In the genomic region with DNA sequence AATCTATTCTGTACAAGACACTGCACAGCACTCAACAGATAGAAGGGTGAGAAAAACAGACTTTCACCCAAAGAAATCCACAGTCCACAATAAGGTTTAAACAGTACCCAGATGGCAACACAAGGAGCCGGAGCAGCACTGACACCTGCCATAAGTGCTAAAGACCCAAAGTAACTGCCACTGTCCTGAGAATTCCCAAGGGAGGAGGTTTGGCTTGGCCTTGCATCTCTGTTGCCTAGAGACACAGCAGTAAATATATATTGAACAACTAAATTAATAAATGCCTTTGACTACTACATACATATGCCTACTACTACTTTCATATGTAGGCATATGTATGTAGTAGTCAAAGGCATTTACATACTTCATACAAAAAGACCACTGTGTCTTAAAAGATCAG, we compare ENCODE assay signal across 17 cellular contexts.
DNase-seq lines count a peak whose midpoint lies in the region; ATAC-seq and TF ChIP-seq lines count a peak whose summit lies in the region.
"Had no signal": no experiment of that assay in that cellular context is flagged by ENCODE, and none has a peak within 500 bp of the region (broad histone marks: within the 10 kb centered on the region; RNA-seq: fewer than 3 reads in every experiment).

No MANE protein-coding gene starts in this region.

- H3K27me3 Mint-ChIP-seq in CD8-positive, alpha-beta T cell (ENCODE audit: low read depth), result no peaks in the 10 kb centered on the region
- H3K27me3 Mint-ChIP-seq in glutamatergic neuron (ENCODE audit: unreplicated experiment), result peaks cover 4% of the 10 kb centered on the region
- H3K27me3 Mint-ChIP-seq in activated T-helper 1 cell treated with anti-CD3 and anti-CD28 coated beads, Interleukin-12 subunit alpha, Interleukin-12 subunit beta, Interleukin-2, Interleukin-4 antibody, amounts not matched to agents 30 ng/mL and 10 ng/mL and 1 ng/mL, durations not matched to agents 14 hours and 24 hours and 36 hours (ENCODE audit: insufficient read depth), result no peaks in the 10 kb centered on the region
- H3K27me3 Mint-ChIP-seq: brain had no signal

- peaks cover 0 to 22% (median 16%) of the 10 kb centered on the region in 11 experiments; a peak in 19 of 22 replicates for H3K36me3 ChIP-seq in BLaER1 treated with 17β-estradiol and CSF1 and Interleukin-3, amounts not matched to agents 10 nM and 100 nM
- H3K36me3 ChIP-seq in CD8-positive, alpha-beta T cell (ENCODE audit: insufficient read depth, low read length), result no peaks in the 10 kb centered on the region
- H3K36me3 ChIP-seq in OCI-LY3 (replicated peaks; ENCODE audit: low read depth, low read length), result no peaks in the 10 kb centered on the region
- H3K36me3 ChIP-seq in ovary, result no peaks in the 10 kb centered on the region
- H3K36me3 ChIP-seq in osteoblast (ENCODE audit: insufficient read depth, low read length), result no peaks in the 10 kb centered on the region

- intact Hi-C loops in CD8-positive, alpha-beta T cell (cut with DNase I, micrococcal nuclease), result loop anchor here in 1 of 2 experiments (2.0 kb wide), 1 partner anchor 228 kb away; no protein-coding TSS in a partner anchor
- intact Hi-C loops in ovary (cut with DNase I), result no loop called here
- intact Hi-C loops in activated T-helper 1 cell treated with anti-CD3 and anti-CD28 coated beads, Interleukin-12 subunit alpha, Interleukin-12 subunit beta, Interleukin-2, Interleukin-4 antibody, amounts not matched to agents 30 ng/mL and 10 ng/mL and 1 ng/mL, durations not matched to agents 14 hours and 24 hours and 36 hours (cut with micrococcal nuclease), result no loop called here

- no peaks in the 10 kb centered on the region for H3K27me3 ChIP-seq in BLaER1 treated with 17β-estradiol and CSF1 and Interleukin-3, amounts not matched to agents 10 nM and 100 nM
- no peaks in the 10 kb centered on the region for H3K27me3 ChIP-seq in CD8-positive, alpha-beta T cell (ENCODE audit: insufficient read depth, low read length)
- H3K27me3 ChIP-seq in OCI-LY3 (ENCODE audit: low read depth, low read length), result no peaks in the 10 kb centered on the region
- no peaks in the 10 kb centered on the region for H3K27me3 ChIP-seq in ovary
- no peaks in the 10 kb centered on the region for H3K27me3 ChIP-seq in osteoblast (ENCODE audit: insufficient read depth, low read length)
- H3K27me3 ChIP-seq: dorsolateral prefrontal cortex, hepatocyte had no signal

- peak overlapping the region; percentile 78 for H3K27ac Mint-ChIP-seq in CD8-positive, alpha-beta T cell
- H3K27ac Mint-ChIP-seq in glutamatergic neuron (ENCODE audit: unreplicated experiment), result peak overlapping the region; percentile 67
- H3K27ac Mint-ChIP-seq in activated T-helper 1 cell treated with anti-CD3 and anti-CD28 coated beads, Interleukin-12 subunit alpha, Interleukin-12 subunit beta, Interleukin-2, Interleukin-4 antibody, amounts not matched to agents 30 ng/mL and 10 ng/mL and 1 ng/mL, durations not matched to agents 14 hours and 24 hours and 36 hours, result no peak overlapping the region
- H3K27ac Mint-ChIP-seq: activated T-helper 2 cell treated with anti-CD3 and anti-CD28 coated beads, Interferon-gamma antibody, Interleukin-2, Interleukin-4, amounts not matched to agents 10 μg/mL and 5 μg/mL and 100 μg/mL, durations not matched to agents 14 hours and 24 hours and 36 hours; brain; progenitor cell of endocrine pancreas had no signal

- no peak for TF ChIP-seq EP300 in ovary (IDR thresholded peaks at IDR 0.05)

- H3K79me2 ChIP-seq in OCI-LY3 (ENCODE audit: low read length) (no peaks in the 10 kb centered on the region), osteoblast (ENCODE audit: insufficient read depth, low read length) (no peaks in the 10 kb centered on the region)
- H3K79me2 ChIP-seq: hepatocyte had no signal

- no peaks in the 10 kb centered on the region for H3K36me3 Mint-ChIP-seq in CD8-positive, alpha-beta T cell
- peaks cover 4% of the 10 kb centered on the region for H3K36me3 Mint-ChIP-seq in glutamatergic neuron (ENCODE audit: unreplicated experiment)
- H3K36me3 Mint-ChIP-seq in activated T-helper 1 cell treated with anti-CD3 and anti-CD28 coated beads, Interleukin-12 subunit alpha, Interleukin-12 subunit beta, Interleukin-2, Interleukin-4 antibody, amounts not matched to agents 30 ng/mL and 10 ng/mL and 1 ng/mL, durations not matched to agents 14 hours and 24 hours and 36 hours (ENCODE audit: low read depth), result no peaks in the 10 kb centered on the region
- H3K36me3 Mint-ChIP-seq: brain had no signal

- H3K4me2 ChIP-seq in BLaER1 treated with 17β-estradiol and CSF1 and Interleukin-3, amounts not matched to agents 10 nM and 100 nM, result peak overlapping the region; percentile 72 to 96 (median 84)
- H3K4me2 ChIP-seq in OCI-LY3 (ENCODE audit: low read length), result peak overlapping the region; percentile 38
- no peak overlapping the region for H3K4me2 ChIP-seq in osteoblast (ENCODE audit: insufficient read depth, low read length)
- H3K4me2 ChIP-seq: hepatocyte had no signal

- 69 to 91% (median 80%) methylated on average over 1 of the region's 1 CpG for WGBS in ovary, 3 donors

- H3K27ac ChIP-seq in BLaER1 treated with 17β-estradiol and CSF1 and Interleukin-3, amounts not matched to agents 10 nM and 100 nM, result peak overlapping the region; percentile 18 to 76 (median 66); a peak in 19 of 22 replicates
- H3K27ac ChIP-seq in CD8-positive, alpha-beta T cell (ENCODE audit: low read depth, low read length), result no peak overlapping the region
- H3K27ac ChIP-seq in OCI-LY3 (ENCODE audit: low read length) (no peak overlapping the region), ovary (no peak overlapping the region), osteoblast (ENCODE audit: low read depth, low read length) (no peak overlapping the region)
- H3K27ac ChIP-seq: dorsolateral prefrontal cortex, hepatocyte, RWPE1 had no signal

- CTCF ChIA-PET in CD8-positive, alpha-beta T cell (lab: Charles Lee), result interaction anchor here (0.8 to 1.8 kb wide), 4 partner anchors 53 to 137 kb away, joined by 3 to 9 read pairs (median 4); no protein-coding TSS in a partner anchor

- H2AFZ ChIP-seq in OCI-LY3 (ENCODE audit: low read depth, low read length) (peak overlapping the region; percentile 84; the same call in 1 of the 2 replicates), osteoblast (ENCODE audit: low read length) (no peak overlapping the region)
- H2AFZ ChIP-seq: hepatocyte had no signal

- peaks cover 51% of the 10 kb centered on the region for H3K4me1 Mint-ChIP-seq in CD8-positive, alpha-beta T cell (ENCODE audit: low read depth)
- peaks cover 22% of the 10 kb centered on the region for H3K4me1 Mint-ChIP-seq in glutamatergic neuron (ENCODE audit: low read depth, unreplicated experiment)
- peaks cover 24% of the 10 kb centered on the region for H3K4me1 Mint-ChIP-seq in activated T-helper 1 cell treated with anti-CD3 and anti-CD28 coated beads, Interleukin-12 subunit alpha, Interleukin-12 subunit beta, Interleukin-2, Interleukin-4 antibody, amounts not matched to agents 30 ng/mL and 10 ng/mL and 1 ng/mL, durations not matched to agents 14 hours and 24 hours and 36 hours (ENCODE audit: low read depth)

- peaks cover 12 to 26% (median 22%) of the 10 kb centered on the region in 11 experiments for H3K9me3 ChIP-seq in BLaER1 treated with 17β-estradiol and CSF1 and Interleukin-3, amounts not matched to agents 10 nM and 100 nM (replicated peaks in 1 of 11)
- no peaks in the 10 kb centered on the region for H3K9me3 ChIP-seq in CD8-positive, alpha-beta T cell (ENCODE audit: low read length)
- no peaks in the 10 kb centered on the region for H3K9me3 ChIP-seq in OCI-LY3 (ENCODE audit: insufficient read depth, low read length)
- no peaks in the 10 kb centered on the region for H3K9me3 ChIP-seq in ovary
- H3K9me3 ChIP-seq in osteoblast (ENCODE audit: low read depth, low read length), result no peaks in the 10 kb centered on the region

- TF ChIP-seq CTCF in CD8-positive, alpha-beta T cell (IDR thresholded peaks at IDR 0.05), result no peak
- TF ChIP-seq CTCF in OCI-LY3 (IDR thresholded peaks at IDR 0.05; ENCODE audit: low read depth, low read length) (no peak), glutamatergic neuron (IDR thresholded peaks at IDR 0.05; ENCODE audit: partially characterized antibody, unreplicated experiment) (no peak), ovary (IDR thresholded peaks at IDR 0.05) (no peak), osteoblast (IDR thresholded peaks at IDR 0.05; ENCODE audit: extremely low read depth, low read depth, low read length) (no peak)

- peaks cover 65 to 78% (median 74%) of the 10 kb centered on the region in 10 experiments for H3K4me1 ChIP-seq in BLaER1 treated with 17β-estradiol and CSF1 and Interleukin-3, amounts not matched to agents 10 nM and 100 nM
- H3K4me1 ChIP-seq in CD8-positive, alpha-beta T cell (ENCODE audit: insufficient read depth, low read length), result peaks cover 49% of the 10 kb centered on the region
- H3K4me1 ChIP-seq in OCI-LY3 (ENCODE audit: low read length) (peaks cover 31% of the 10 kb centered on the region), ovary (ENCODE audit: insufficient read depth) (no peaks in the 10 kb centered on the region), osteoblast (ENCODE audit: insufficient read depth, low read length) (no peaks in the 10 kb centered on the region)

- TF ChIP-seq POLR2A in ovary (IDR thresholded peaks at IDR 0.05), result no peak

- DNase-seq in CD8-positive, alpha-beta T cell, result no peak
- DNase-seq in glutamatergic neuron (no peak), ovary (no peak), osteoblast (ENCODE audit: insufficient read length, low spot score, missing footprints) (no peak)
- no peak for DNase-seq in activated T-helper 1 cell treated with anti-CD3 and anti-CD28 coated beads, Interleukin-12 subunit alpha, Interleukin-12 subunit beta, Interleukin-2, Interleukin-4 antibody, amounts not matched to agents 30 ng/mL and 10 ng/mL and 1 ng/mL, durations not matched to agents 14 hours and 24 hours and 36 hours (ENCODE audit: low spot score)
- DNase-seq: activated CD4-positive, alpha-beta T cell treated with anti-CD3 and anti-CD28 coated beads, Interleukin-2, amount 50 U/mL, for 1 hour; C1 segment of cervical spinal cord; dorsolateral prefrontal cortex; NCI-H1417 treated with DMSO at 0.1 percent for 48 hours; NCI-H446 treated with DMSO at 0.1 percent for 48 hours had no signal

- H3K9ac ChIP-seq in BLaER1 treated with 17β-estradiol and CSF1 and Interleukin-3, amounts not matched to agents 10 nM and 100 nM, result peak overlapping the region in 8 of 11 experiments; percentile 6 to 65 (median 44); a peak in 11 of 22 replicates
- no peak overlapping the region for H3K9ac ChIP-seq in OCI-LY3 (ENCODE audit: low read length)

- H3K9me3 Mint-ChIP-seq in CD8-positive, alpha-beta T cell, result peaks cover 3% of the 10 kb centered on the region
- peaks cover 5% of the 10 kb centered on the region for H3K9me3 Mint-ChIP-seq in glutamatergic neuron (ENCODE audit: unreplicated experiment)
- no peaks in the 10 kb centered on the region for H3K9me3 Mint-ChIP-seq in activated T-helper 1 cell treated with anti-CD3 and anti-CD28 coated beads, Interleukin-12 subunit alpha, Interleukin-12 subunit beta, Interleukin-2, Interleukin-4 antibody, amounts not matched to agents 30 ng/mL and 10 ng/mL and 1 ng/mL, durations not matched to agents 14 hours and 24 hours and 36 hours

- ATAC-seq in CD8-positive, alpha-beta T cell, result no peak

- H3K4me3 Mint-ChIP-seq in CD8-positive, alpha-beta T cell, result peak overlapping the region; percentile 64
- no peak overlapping the region for H3K4me3 Mint-ChIP-seq in glutamatergic neuron (ENCODE audit: unreplicated experiment)
- no peak overlapping the region for H3K4me3 Mint-ChIP-seq in activated T-helper 1 cell treated with anti-CD3 and anti-CD28 coated beads, Interleukin-12 subunit alpha, Interleukin-12 subunit beta, Interleukin-2, Interleukin-4 antibody, amounts not matched to agents 30 ng/mL and 10 ng/mL and 1 ng/mL, durations not matched to agents 14 hours and 24 hours and 36 hours
- H3K4me3 Mint-ChIP-seq: brain had no signal

- H4K20me1 ChIP-seq in BLaER1 treated with 17β-estradiol and CSF1 and Interleukin-3, amounts not matched to agents 10 nM and 100 nM, result no peaks in the 10 kb centered on the region; a peak in 1 of 22 replicates
- H4K20me1 ChIP-seq in OCI-LY3 (ENCODE audit: insufficient read depth, low read length), result no peaks in the 10 kb centered on the region
- H4K20me1 ChIP-seq in osteoblast (ENCODE audit: insufficient read depth, low read length), result no peaks in the 10 kb centered on the region

- POLR2A ChIA-PET in CD8-positive, alpha-beta T cell (lab: Charles Lee), result no interaction called here

- peak overlapping the region in 5 of 10 experiments; percentile 18 to 42 (median 30); a peak in 7 of 20 replicates for H3K4me3 ChIP-seq in BLaER1 treated with 17β-estradiol and CSF1 and Interleukin-3, amounts not matched to agents 10 nM and 100 nM
- peak overlapping the region; percentile 22 for H3K4me3 ChIP-seq in CD8-positive, alpha-beta T cell (ENCODE audit: low read depth, low read length)
- H3K4me3 ChIP-seq in OCI-LY3 (ENCODE audit: low read length) (peak overlapping the region; percentile 21; the same call in 1 of the 2 replicates), ovary (no peak overlapping the region), osteoblast (ENCODE audit: insufficient read depth, low read length) (no peak overlapping the region)
- H3K4me3 ChIP-seq: dorsolateral prefrontal cortex, hepatocyte had no signal

Comparison
In these comparisons a context has a peak if more than half of its experiments do, and no peak if none do; other contexts are left out.
1. H3K27ac ChIP-seq: peak in BLaER1 treated with 17β-estradiol and CSF1 and Interleukin-3, amounts not matched to agents 10 nM and 100 nM (11 of 11); none in CD8-positive, alpha-beta T cell (single experiment), OCI-LY3 (single experiment), ovary (0 of 2) and osteoblast (single experiment).
2. H3K4me3 ChIP-seq: peak in CD8-positive, alpha-beta T cell (single experiment) and OCI-LY3 (single experiment); none in ovary (single experiment) and osteoblast (single experiment).